1 cellular context compared by ENCODE assay signal in the genomic region with DNA sequence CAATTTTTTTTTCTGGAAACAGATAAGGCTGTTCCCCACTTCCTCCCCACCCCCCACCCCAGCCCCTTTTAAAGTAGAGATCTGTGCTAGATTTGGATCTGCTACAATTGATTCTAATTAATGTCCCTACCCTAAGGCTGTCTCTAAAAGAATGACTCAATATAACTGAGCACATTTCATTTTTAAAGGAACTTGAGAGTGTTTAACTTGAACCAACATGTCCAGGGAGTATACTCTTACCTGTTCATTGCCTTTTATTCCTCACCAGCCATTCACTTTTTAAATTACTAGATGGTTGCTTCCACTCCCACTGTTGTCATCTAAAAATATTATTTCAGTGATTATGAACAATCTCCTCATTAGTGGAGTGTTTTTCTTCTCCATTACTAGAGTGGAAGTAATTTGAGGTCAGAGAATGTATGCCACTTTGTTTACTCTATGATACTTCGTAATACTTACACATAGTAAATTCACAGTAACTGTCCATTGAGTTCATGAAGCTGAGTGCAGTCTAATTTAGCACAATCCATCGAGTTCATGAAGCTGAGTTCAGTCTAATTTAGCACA.
A peak's percentile ranks its signal among the peaks of the same experiment; 100 is the strongest.
TF ChIP-seq lines count a peak whose summit lies in the region.

No MANE protein-coding gene starts in this region.

TF ChIP-seq in HEK293, 187 proteins besides CTCF, POLR2A, EP300 and RAD21 (continued from another document):
- TF ChIP-seq ZNF248 (tag by site-specific recombination; IDR thresholded peaks at IDR 0.05): no peak
- no peak for TF ChIP-seq SP7 (tag by site-specific recombination; IDR thresholded peaks at IDR 0.05)
- no peak for TF ChIP-seq YY2 (tag by site-specific recombination; IDR thresholded peaks at IDR 0.05)
- no peak for TF ChIP-seq ZNF521 (tag by site-specific recombination; IDR thresholded peaks at IDR 0.05)
- no peak for TF ChIP-seq ZNF433 (tag by site-specific recombination; IDR thresholded peaks at IDR 0.05; ENCODE audit: low read depth)
- no peak for TF ChIP-seq ZNF184 (tag by site-specific recombination; IDR thresholded peaks at IDR 0.05)
- no peak for TF ChIP-seq ZNF530 (tag by site-specific recombination; IDR thresholded peaks at IDR 0.05; ENCODE audit: low read depth)
- TF ChIP-seq, protein P1, sequence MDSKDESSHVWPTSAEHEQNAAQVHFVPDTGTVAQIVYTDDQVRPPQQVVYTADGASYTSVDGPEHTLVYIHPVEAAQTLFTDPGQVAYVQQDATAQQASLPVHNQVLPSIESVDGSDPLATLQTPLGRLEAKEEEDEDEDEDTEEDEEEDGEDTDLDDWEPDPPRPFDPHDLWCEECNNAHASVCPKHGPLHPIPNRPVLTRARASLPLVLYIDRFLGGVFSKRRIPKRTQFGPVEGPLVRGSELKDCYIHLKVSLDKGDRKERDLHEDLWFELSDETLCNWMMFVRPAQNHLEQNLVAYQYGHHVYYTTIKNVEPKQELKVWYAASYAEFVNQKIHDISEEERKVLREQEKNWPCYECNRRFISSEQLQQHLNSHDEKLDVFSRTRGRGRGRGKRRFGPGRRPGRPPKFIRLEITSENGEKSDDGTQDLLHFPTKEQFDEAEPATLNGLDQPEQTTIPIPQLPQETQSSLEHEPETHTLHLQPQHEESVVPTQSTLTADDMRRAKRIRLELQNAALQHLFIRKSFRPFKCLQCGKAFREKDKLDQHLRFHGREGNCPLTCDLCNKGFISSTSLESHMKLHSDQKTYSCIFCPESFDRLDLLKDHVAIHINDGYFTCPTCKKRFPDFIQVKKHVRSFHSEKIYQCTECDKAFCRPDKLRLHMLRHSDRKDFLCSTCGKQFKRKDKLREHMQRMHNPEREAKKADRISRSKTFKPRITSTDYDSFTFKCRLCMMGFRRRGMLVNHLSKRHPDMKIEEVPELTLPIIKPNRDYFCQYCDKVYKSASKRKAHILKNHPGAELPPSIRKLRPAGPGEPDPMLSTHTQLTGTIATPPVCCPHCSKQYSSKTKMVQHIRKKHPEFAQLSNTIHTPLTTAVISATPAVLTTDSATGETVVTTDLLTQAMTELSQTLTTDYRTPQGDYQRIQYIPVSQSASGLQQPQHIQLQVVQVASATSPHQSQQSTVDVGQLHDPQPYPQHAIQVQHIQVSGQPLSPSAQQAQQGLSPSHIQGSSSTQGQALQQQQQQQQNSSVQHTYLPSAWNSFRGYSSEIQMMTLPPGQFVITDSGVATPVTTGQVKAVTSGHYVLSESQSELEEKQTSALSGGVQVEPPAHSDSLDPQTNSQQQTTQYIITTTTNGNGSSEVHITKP (tag by site-specific recombination; IDR thresholded peaks at IDR 0.05): peak; percentile 43; the same call in 1 of the 2 replicates
- TF ChIP-seq SALL2 (tag by site-specific recombination; IDR thresholded peaks at IDR 0.05; ENCODE audit: borderline replicate concordance): no peak
- TF ChIP-seq ZBTB48 (tag by site-specific recombination; IDR thresholded peaks at IDR 0.05): no peak
- TF ChIP-seq ZNF155 (tag by site-specific recombination; IDR thresholded peaks at IDR 0.05): no peak
- TF ChIP-seq ZNF629 (tag by site-specific recombination; IDR thresholded peaks at IDR 0.05): peak; percentile 62; the same call in 1 of the 2 replicates
- TF ChIP-seq ZNF423 (tag by site-specific recombination; IDR thresholded peaks at IDR 0.05): no peak
- TF ChIP-seq, protein P2, sequence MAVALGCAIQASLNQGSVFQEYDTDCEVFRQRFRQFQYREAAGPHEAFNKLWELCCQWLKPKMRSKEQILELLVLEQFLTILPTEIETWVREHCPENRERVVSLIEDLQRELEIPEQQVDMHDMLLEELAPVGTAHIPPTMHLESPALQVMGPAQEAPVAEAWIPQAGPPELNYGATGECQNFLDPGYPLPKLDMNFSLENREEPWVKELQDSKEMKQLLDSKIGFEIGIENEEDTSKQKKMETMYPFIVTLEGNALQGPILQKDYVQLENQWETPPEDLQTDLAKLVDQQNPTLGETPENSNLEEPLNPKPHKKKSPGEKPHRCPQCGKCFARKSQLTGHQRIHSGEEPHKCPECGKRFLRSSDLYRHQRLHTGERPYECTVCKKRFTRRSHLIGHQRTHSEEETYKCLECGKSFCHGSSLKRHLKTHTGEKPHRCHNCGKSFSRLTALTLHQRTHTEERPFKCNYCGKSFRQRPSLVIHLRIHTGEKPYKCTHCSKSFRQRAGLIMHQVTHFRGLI (tag by site-specific recombination; IDR thresholded peaks at IDR 0.05): no peak
- TF ChIP-seq, protein P3, sequence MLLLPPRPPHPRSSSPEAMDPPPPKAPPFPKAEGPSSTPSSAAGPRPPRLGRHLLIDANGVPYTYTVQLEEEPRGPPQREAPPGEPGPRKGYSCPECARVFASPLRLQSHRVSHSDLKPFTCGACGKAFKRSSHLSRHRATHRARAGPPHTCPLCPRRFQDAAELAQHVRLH (tag by site-specific recombination; IDR thresholded peaks at IDR 0.05): no peak
- TF ChIP-seq ZNF621 (tag by site-specific recombination; IDR thresholded peaks at IDR 0.05): no peak
- no peak for TF ChIP-seq ZNF239 (tag by site-specific recombination; IDR thresholded peaks at IDR 0.05)
- TF ChIP-seq MZF1 (tag by site-specific recombination; IDR thresholded peaks at IDR 0.05; ENCODE audit: borderline replicate concordance): no peak
- TF ChIP-seq TRIM28 (IDR thresholded peaks at IDR 0.05; ENCODE audit: borderline replicate concordance, low read length): peak; percentile 38; the same call in 1 of the 2 replicates
- no peak for TF ChIP-seq ZNF596 (tag by site-specific recombination; IDR thresholded peaks at IDR 0.05)
- no peak for TF ChIP-seq REPIN1 (tag by site-specific recombination; IDR thresholded peaks at IDR 0.05; ENCODE audit: low read depth)
- TF ChIP-seq ZNF133 (tag by site-specific recombination; IDR thresholded peaks at IDR 0.05): no peak
- TF ChIP-seq ZNF354C (tag by site-specific recombination; IDR thresholded peaks at IDR 0.05; ENCODE audit: borderline replicate concordance, low read depth): no peak
- TF ChIP-seq OSR2 (tag by site-specific recombination; IDR thresholded peaks at IDR 0.05): peak; percentile 94
- no peak for TF ChIP-seq ZBTB20 (tag by site-specific recombination; IDR thresholded peaks at IDR 0.05)
- TF ChIP-seq ZNF585B (tag by site-specific recombination; IDR thresholded peaks at IDR 0.05): no peak
- TF ChIP-seq, protein P4, sequence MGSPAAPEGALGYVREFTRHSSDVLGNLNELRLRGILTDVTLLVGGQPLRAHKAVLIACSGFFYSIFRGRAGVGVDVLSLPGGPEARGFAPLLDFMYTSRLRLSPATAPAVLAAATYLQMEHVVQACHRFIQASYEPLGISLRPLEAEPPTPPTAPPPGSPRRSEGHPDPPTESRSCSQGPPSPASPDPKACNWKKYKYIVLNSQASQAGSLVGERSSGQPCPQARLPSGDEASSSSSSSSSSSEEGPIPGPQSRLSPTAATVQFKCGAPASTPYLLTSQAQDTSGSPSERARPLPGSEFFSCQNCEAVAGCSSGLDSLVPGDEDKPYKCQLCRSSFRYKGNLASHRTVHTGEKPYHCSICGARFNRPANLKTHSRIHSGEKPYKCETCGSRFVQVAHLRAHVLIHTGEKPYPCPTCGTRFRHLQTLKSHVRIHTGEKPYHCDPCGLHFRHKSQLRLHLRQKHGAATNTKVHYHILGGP (tag by site-specific recombination; IDR thresholded peaks at IDR 0.05): no peak
- TF ChIP-seq IKZF3 (tag by site-specific recombination; IDR thresholded peaks at IDR 0.05): 0 out of 2 replicates have a peak, but pooled peaks have one; percentile 24
- TF ChIP-seq, protein P5, sequence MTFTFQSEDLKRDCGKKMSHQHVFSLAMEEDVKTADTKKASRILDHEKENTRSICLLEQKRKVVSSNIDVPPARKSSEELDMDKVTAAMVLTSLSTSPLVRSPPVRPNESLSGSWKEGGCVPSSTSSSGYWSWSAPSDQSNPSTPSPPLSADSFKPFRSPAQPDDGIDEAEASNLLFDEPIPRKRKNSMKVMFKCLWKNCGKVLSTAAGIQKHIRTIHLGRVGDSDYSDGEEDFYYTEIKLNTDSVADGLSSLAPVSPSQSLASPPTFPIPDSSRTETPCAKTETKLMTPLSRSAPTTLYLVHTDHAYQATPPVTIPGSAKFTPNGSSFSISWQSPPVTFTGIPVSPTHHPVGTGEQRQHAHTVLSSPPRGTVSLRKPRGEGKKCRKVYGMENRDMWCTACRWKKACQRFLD (tag by site-specific recombination; IDR thresholded peaks at IDR 0.05): no peak
- TF ChIP-seq, protein P6, sequence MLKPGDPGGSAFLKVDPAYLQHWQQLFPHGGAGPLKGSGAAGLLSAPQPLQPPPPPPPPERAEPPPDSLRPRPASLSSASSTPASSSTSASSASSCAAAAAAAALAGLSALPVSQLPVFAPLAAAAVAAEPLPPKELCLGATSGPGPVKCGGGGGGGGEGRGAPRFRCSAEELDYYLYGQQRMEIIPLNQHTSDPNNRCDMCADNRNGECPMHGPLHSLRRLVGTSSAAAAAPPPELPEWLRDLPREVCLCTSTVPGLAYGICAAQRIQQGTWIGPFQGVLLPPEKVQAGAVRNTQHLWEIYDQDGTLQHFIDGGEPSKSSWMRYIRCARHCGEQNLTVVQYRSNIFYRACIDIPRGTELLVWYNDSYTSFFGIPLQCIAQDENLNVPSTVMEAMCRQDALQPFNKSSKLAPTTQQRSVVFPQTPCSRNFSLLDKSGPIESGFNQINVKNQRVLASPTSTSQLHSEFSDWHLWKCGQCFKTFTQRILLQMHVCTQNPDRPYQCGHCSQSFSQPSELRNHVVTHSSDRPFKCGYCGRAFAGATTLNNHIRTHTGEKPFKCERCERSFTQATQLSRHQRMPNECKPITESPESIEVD (tag by site-specific recombination; IDR thresholded peaks at IDR 0.05): peak; percentile 64
